In the genomic region with DNA sequence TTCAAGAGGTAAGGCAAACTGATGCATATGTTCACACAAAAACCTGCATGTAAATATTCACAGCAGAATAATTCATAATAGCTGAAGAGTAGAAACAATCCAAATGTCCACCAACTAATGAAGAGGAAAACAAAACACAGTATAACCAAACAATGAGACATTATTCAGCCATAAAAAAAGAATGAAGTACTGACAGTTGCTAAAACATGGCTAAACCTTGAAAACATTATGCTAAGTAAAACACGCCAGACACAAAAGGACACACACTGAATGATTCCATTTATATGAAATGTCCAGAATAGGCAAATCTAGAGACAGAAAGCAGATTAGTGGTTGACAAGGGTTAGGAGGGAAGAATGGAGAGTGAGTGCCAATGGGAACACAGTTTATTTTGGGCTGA, we compare ENCODE assay signal across 23 cellular contexts.
"Had no signal": no experiment of that assay in that cellular context is flagged by ENCODE, and none has a peak within 500 bp of the region (broad histone marks: within the 10 kb centered on the region; RNA-seq: fewer than 3 reads in every experiment).

No MANE protein-coding gene starts in this region.

- DNase-seq: activated B cell treated with CpG ODN at 0.5 μM for 24 hours; activated CD4-positive, alpha-beta T cell treated with anti-CD3 and anti-CD28 coated beads, Interleukin-2, amount 50 U/mL, for 1 hour; activated CD8-positive, alpha-beta T cell treated with anti-CD3 and anti-CD28 coated beads for 36 hours; activated naive CD8-positive, alpha-beta T cell treated with anti-CD3 and anti-CD28 coated beads, Interleukin-2, amount 50 U/mL, for 24 hours; activated T-cell treated with anti-CD3 and anti-CD28 coated beads, Interleukin-2, amount 50 U/mL, for 48 hours; dermis blood vessel endothelial cell; effector CD4-positive, alpha-beta T cell; foreskin keratinocyte; glutamatergic neuron; lower lobe of right lung; naive B cell; nucleus accumbens; pancreas; right cardiac atrium; stimulated activated CD4-positive, alpha-beta T cell treated with anti-CD3 and anti-CD28 coated beads, Interleukin-15, amount 100 ng/mL, for 24 hours; stimulated activated CD4-positive, alpha-beta T cell treated with anti-CD3 and anti-CD28 coated beads, Interleukin-2, amount 100 ng/mL, for 24 hours; stimulated activated naive CD4-positive, alpha-beta T cell; SW 1271; T-helper 17 cell; T1000 had no signal

- ATAC-seq: activated CD8-positive, alpha-beta T cell treated with anti-CD3 and anti-CD28 coated beads for 36 hours; activated naive CD8-positive, alpha-beta T cell treated with anti-CD3 and anti-CD28 coated beads, Interleukin-2, amount 50 U/mL, for 24 hours; foreskin keratinocyte; left lobe of liver; lower lobe of right lung; pancreas; right cardiac atrium; T-helper 17 cell had no signal

- H3K27me3 ChIP-seq: esophagus muscularis mucosa, foreskin keratinocyte, pancreas, tibial nerve had no signal

- H3K4me3 ChIP-seq: esophagus muscularis mucosa, lower lobe of right lung, pancreas, tibial nerve had no signal
